Comparison of ENCODE assay signal across 19 cellular contexts in the genomic region with DNA sequence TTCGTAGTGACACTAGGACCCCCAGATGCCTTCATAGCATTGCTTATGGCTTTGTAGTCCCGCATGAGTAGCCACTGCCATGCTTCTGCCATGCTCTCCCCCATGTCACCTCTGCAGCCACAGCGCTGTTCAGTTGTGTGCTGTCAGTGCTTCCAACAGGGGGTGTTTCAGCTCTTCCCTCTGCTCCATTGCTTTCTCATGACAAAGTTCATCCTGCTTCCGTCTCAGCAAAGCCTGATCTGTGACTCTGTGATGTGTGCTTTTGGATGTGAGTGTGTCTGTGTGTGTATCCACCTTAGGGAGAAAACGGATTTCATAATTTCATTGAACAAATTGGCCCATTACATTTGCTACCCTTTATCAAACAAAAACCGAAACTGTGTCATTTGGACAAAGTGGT.
DNase-seq lines count a peak whose midpoint lies in the region; ATAC-seq and TF ChIP-seq lines count a peak whose summit lies in the region.
"Had no signal": no experiment of that assay in that cellular context is flagged by ENCODE, and none has a peak within 500 bp of the region (broad histone marks: within the 10 kb centered on the region; RNA-seq: fewer than 3 reads in every experiment).

No MANE protein-coding gene starts in this region.

- no peaks in the 10 kb centered on the region for H3K9me3 Mint-ChIP-seq in T-helper 2 cell treated with Interferon-gamma antibody and Interleukin-4, amounts not matched to agents 5 μg/mL and 100 μg/mL, for 36 hours
- no peaks in the 10 kb centered on the region for H3K9me3 Mint-ChIP-seq in stimulated activated naive B cell treated with anti-CD40 and anti-IgM and Interleukin-4, amounts not matched to agents 10 μg/mL and 1 μg/mL and 100 μg/mL, for 72 hours
- H3K9me3 Mint-ChIP-seq: CD4-positive, alpha-beta T cell had no signal

- 0 out of 2 replicates have a peak, but pooled peaks have one; percentile 17 for TF ChIP-seq CTCF in OCI-LY7 (conservative IDR thresholded peaks at IDR 0.05; ENCODE audit: low read length)

- no peak overlapping the region for H3K4me3 Mint-ChIP-seq in T-helper 2 cell treated with Interferon-gamma antibody and Interleukin-4, amounts not matched to agents 5 μg/mL and 100 μg/mL, for 36 hours
- peak overlapping the region; percentile 36 to 80 for H3K4me3 Mint-ChIP-seq in stimulated activated naive B cell treated with anti-CD40 and anti-IgM and Interleukin-4, amounts not matched to agents 10 μg/mL and 1 μg/mL and 100 μg/mL, for 72 hours
- H3K4me3 Mint-ChIP-seq: CD4-positive, alpha-beta T cell had no signal

- CTCF ChIA-PET in OCI-LY7 (lab: Charles Lee; ENCODE audit: unreplicated experiment): no interaction called here

- no peaks in the 10 kb centered on the region for H3K9me2 ChIP-seq in OCI-LY7 (ENCODE audit: insufficient read depth, low read length)

- H3K27ac Mint-ChIP-seq in T-helper 2 cell treated with Interferon-gamma antibody and Interleukin-4, amounts not matched to agents 5 μg/mL and 100 μg/mL, for 36 hours: peak overlapping the region; percentile 61
- H3K27ac Mint-ChIP-seq in stimulated activated naive B cell treated with anti-CD40 and anti-IgM and Interleukin-4, amounts not matched to agents 10 μg/mL and 1 μg/mL and 100 μg/mL, for 72 hours: no peak overlapping the region
- H3K27ac Mint-ChIP-seq: CD4-positive, alpha-beta T cell had no signal

- no peaks in the 10 kb centered on the region for H3K27me3 Mint-ChIP-seq in T-helper 2 cell treated with Interferon-gamma antibody and Interleukin-4, amounts not matched to agents 5 μg/mL and 100 μg/mL, for 36 hours (ENCODE audit: low read depth)
- no peaks in the 10 kb centered on the region for H3K27me3 Mint-ChIP-seq in stimulated activated naive B cell treated with anti-CD40 and anti-IgM and Interleukin-4, amounts not matched to agents 10 μg/mL and 1 μg/mL and 100 μg/mL, for 72 hours
- H3K27me3 Mint-ChIP-seq: CD4-positive, alpha-beta T cell had no signal

- POLR2A ChIA-PET in OCI-LY7 (lab: Charles Lee): interaction anchor here (1.1 kb wide), 1 partner anchor 77 kb away, joined by 3 read pairs; no protein-coding TSS in a partner anchor

- H2AFZ ChIP-seq in OCI-LY7 (ENCODE audit: low read length): no peak overlapping the region

- peaks cover 41% of the 10 kb centered on the region for H3K36me3 Mint-ChIP-seq in T-helper 2 cell treated with Interferon-gamma antibody and Interleukin-4, amounts not matched to agents 5 μg/mL and 100 μg/mL, for 36 hours (ENCODE audit: low read depth)
- peaks cover 23 to 28% of the 10 kb centered on the region in 2 donors for H3K36me3 Mint-ChIP-seq in stimulated activated naive B cell treated with anti-CD40 and anti-IgM and Interleukin-4, amounts not matched to agents 10 μg/mL and 1 μg/mL and 100 μg/mL, for 72 hours

- H4K20me1 ChIP-seq in OCI-LY7 (ENCODE audit: insufficient read depth, low read length): no peaks in the 10 kb centered on the region

- intact Hi-C loops in OCI-LY7 (cut with micrococcal nuclease; ENCODE audit: unreplicated experiment): no loop called here

- no peak for DNase-seq in T-helper 2 cell treated with Interferon-gamma antibody and Interleukin-4, amounts not matched to agents 5 μg/mL and 100 μg/mL, for 36 hours (ENCODE audit: low spot score)
- DNase-seq in T-helper 2 cell (no peak), OCI-LY7 (ENCODE audit: low spot score) (peak; percentile 6), iPS DF 19.7 (ENCODE audit: low read depth, low spot score) (peak; percentile 5), DMS 273 (lab: John Stamatoyannopoulos, UW; ENCODE audit: unreplicated experiment) (no peak)
- no peak for DNase-seq in stimulated activated naive B cell treated with anti-CD40 and anti-IgM and Interleukin-4, amounts not matched to agents 10 μg/mL and 1 μg/mL and 100 μg/mL, for 72 hours
- DNase-seq: anterior cingulate cortex; CD4-positive, alpha-beta T cell; colonic mucosa; head of caudate nucleus; kidney glomerular epithelial cell; NCI-H2029; NCI-H748 treated with DMSO at 0.1 percent for 48 hours; posterior cingulate gyrus; SHP77 treated with DMSO at 0.1 percent for 48 hours; spleen had no signal

- H3K36me3 ChIP-seq in OCI-LY7 (ENCODE audit: insufficient read depth, low read length): peaks cover 33% of the 10 kb centered on the region
- H3K36me3 ChIP-seq: colonic mucosa had no signal

- peaks cover 44% of the 10 kb centered on the region for H3K4me1 Mint-ChIP-seq in T-helper 2 cell treated with Interferon-gamma antibody and Interleukin-4, amounts not matched to agents 5 μg/mL and 100 μg/mL, for 36 hours (ENCODE audit: low read depth)
- peaks cover 23 to 36% of the 10 kb centered on the region in 2 donors for H3K4me1 Mint-ChIP-seq in stimulated activated naive B cell treated with anti-CD40 and anti-IgM and Interleukin-4, amounts not matched to agents 10 μg/mL and 1 μg/mL and 100 μg/mL, for 72 hours

- H3K9me3 ChIP-seq in OCI-LY7 (ENCODE audit: low read length): no peaks in the 10 kb centered on the region
- H3K9me3 ChIP-seq: colonic mucosa, esophagus muscularis mucosa, spleen had no signal

- no peak overlapping the region for H3K27ac ChIP-seq in OCI-LY7 (ENCODE audit: low read depth, low read length, poor library complexity, severe bottlenecking)
- H3K27ac ChIP-seq: colonic mucosa, esophagus muscularis mucosa, spleen had no signal

- peak in 1 of 2 donors; percentile 40 for ATAC-seq in stimulated activated naive B cell treated with anti-CD40 and anti-IgM and Interleukin-4, amounts not matched to agents 10 μg/mL and 1 μg/mL and 100 μg/mL, for 72 hours (replicated peaks)
- ATAC-seq in GM19463 (IDR thresholded peaks at IDR 0.05; ENCODE audit: unreplicated experiment) (no peak), HG03469 (IDR thresholded peaks at IDR 0.05; ENCODE audit: unreplicated experiment) (no peak)

- peaks cover 21% of the 10 kb centered on the region for H3K4me1 ChIP-seq in OCI-LY7 (ENCODE audit: insufficient read depth, low read length, poor library complexity, severe bottlenecking)
- H3K4me1 ChIP-seq: colonic mucosa had no signal

- H3K4me2 ChIP-seq in OCI-LY7 (ENCODE audit: low read length): no peak overlapping the region; the same call in 1 of the 2 replicates

- no peak overlapping the region for H3K4me3 ChIP-seq in OCI-LY7 (ENCODE audit: low read depth, low read length, poor library complexity, severe bottlenecking)
- H3K4me3 ChIP-seq: colonic mucosa, esophagus muscularis mucosa, spleen had no signal

- BruUV-seq in OCI-LY7 (replicated peaks; lab: Mats Ljungman, UMichigan): no TSS peak

- H3K79me2 ChIP-seq in OCI-LY7 (ENCODE audit: insufficient read depth, low read depth, low read length): no peaks in the 10 kb centered on the region

Comparison
In these comparisons a context has a peak if more than half of its experiments do, and no peak if none do; other contexts are left out.
1. DNase-seq: peak in OCI-LY7 (single experiment) and iPS DF 19.7 (single experiment); none in T-helper 2 cell treated with Interferon-gamma antibody and Interleukin-4, amounts not matched to agents 5 μg/mL and 100 μg/mL, for 36 hours (single experiment), T-helper 2 cell (0 of 5), stimulated activated naive B cell treated with anti-CD40 and anti-IgM and Interleukin-4, amounts not matched to agents 10 μg/mL and 1 μg/mL and 100 μg/mL, for 72 hours (single experiment) and DMS 273 (single experiment).